Comparison of ENCODE assay signal across 14 cellular contexts in the genomic region with DNA sequence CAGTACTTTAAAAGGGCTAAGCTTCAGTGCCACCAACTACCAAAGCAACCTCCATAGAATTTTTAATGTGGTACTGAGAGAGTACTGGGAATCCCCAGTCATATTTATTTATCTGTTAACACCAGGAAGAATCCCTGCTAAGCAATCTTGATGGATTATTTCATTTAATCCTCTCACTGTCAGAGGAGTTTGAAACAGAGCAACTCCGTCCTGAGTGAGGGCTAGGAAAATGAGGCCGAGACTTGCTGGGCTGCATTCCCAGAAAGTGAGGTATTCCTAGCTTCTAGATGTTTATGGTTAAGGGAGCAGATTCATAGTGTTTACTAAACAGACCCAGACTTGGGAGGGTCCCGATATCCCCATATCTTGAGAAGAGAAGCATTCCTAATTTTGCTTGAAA. TPM values are rescaled to one million over a fixed set of nuclear protein-coding genes. Genes with fewer than 3 reads are reported as not detected.
A peak's percentile ranks its signal among the peaks of the same experiment; 100 is the strongest.
DNase-seq lines count a peak whose midpoint lies in the region; ATAC-seq and TF ChIP-seq lines count a peak whose summit lies in the region.
"Had no signal": no experiment of that assay in that cellular context is flagged by ENCODE, and none has a peak within 500 bp of the region (broad histone marks: within the 10 kb centered on the region; RNA-seq: fewer than 3 reads in every experiment).

No MANE protein-coding gene starts in this region.

- peaks cover 6% of the 10 kb centered on the region for H3K4me1 ChIP-seq in left ventricle myocardium inferior
- H3K4me1 ChIP-seq: A549 had no signal

- H3K4me1 Mint-ChIP-seq in mesothelial cell of epicardium = peaks cover 31% of the 10 kb centered on the region

- H3K27ac ChIP-seq in left ventricle myocardium inferior (replicated peaks) = peak overlapping the region; percentile 45
- H3K27ac ChIP-seq: A549, neutrophil had no signal

- no peak for ATAC-seq in Right ventricle myocardium inferior
- ATAC-seq in GM18873 (IDR thresholded peaks at IDR 0.05; ENCODE audit: low FRiP score, unreplicated experiment) = no peak
- ATAC-seq in GM21576 (IDR thresholded peaks at IDR 0.05; ENCODE audit: unreplicated experiment) = no peak
- ATAC-seq: A549; activated naive CD4-positive, alpha-beta T cell treated with anti-CD3 and anti-CD28 coated beads, Interleukin-2, amount 50 U/mL, for 72 hours had no signal

- H3K4me3 Mint-ChIP-seq in mesothelial cell of epicardium = peak overlapping the region; percentile 37

- DNase-seq in left ventricle myocardium inferior = no peak
- no peak for DNase-seq in Right ventricle myocardium inferior (ENCODE audit: missing footprints)
- peak; percentile 39 for DNase-seq in epithelial cell of esophagus (ENCODE audit: low read depth)
- peak in 1 of 2 experiments; percentile 52 for DNase-seq in mesothelial cell of epicardium (ENCODE audit: low spot score in 2 of 2, unreplicated experiment in 2 of 2)
- DNase-seq in NCI-H2196 (lab: John Stamatoyannopoulos, UW; ENCODE audit: unreplicated experiment) = no peak
- no peak for DNase-seq in glomerular visceral epithelial cell (ENCODE audit: extremely low spot score)
- DNase-seq: left cardiac atrium, NCI-H2081 treated with DMSO at 0.1 percent for 48 hours had no signal

- no peaks in the 10 kb centered on the region for H3K36me3 ChIP-seq in left ventricle myocardium inferior
- H3K36me3 ChIP-seq: neutrophil had no signal

- H3K36me3 Mint-ChIP-seq in mesothelial cell of epicardium = peaks cover 22% of the 10 kb centered on the region

- peaks cover 35% of the 10 kb centered on the region for H3K9me3 Mint-ChIP-seq in mesothelial cell of epicardium

- H3K27me3 Mint-ChIP-seq in mesothelial cell of epicardium (ENCODE audit: low read depth) = no peaks in the 10 kb centered on the region

- H3K27ac Mint-ChIP-seq in mesothelial cell of epicardium = peak overlapping the region; percentile 95
- H3K27ac Mint-ChIP-seq: activated naive CD4-positive, alpha-beta T cell treated with anti-CD3 and anti-CD28 coated beads, Interleukin-2, amount 50 U/mL, for 72 hours had no signal

- no peaks in the 10 kb centered on the region for H3K27me3 ChIP-seq in left ventricle myocardium inferior (ENCODE audit: low read depth)
- H3K27me3 ChIP-seq: neutrophil had no signal

- intact Hi-C loops in left ventricle myocardium inferior (cut with micrococcal nuclease) (no loop called here), Right ventricle myocardium inferior (cut with DNase I) (no loop called here)

- H3K9me3 ChIP-seq in left ventricle myocardium inferior (replicated peaks) = peaks cover 21% of the 10 kb centered on the region
- H3K9me3 ChIP-seq: neutrophil had no signal

- TF ChIP-seq CTCF in left ventricle myocardium inferior (IDR thresholded peaks at IDR 0.05; ENCODE audit: borderline replicate concordance) = no peak
- TF ChIP-seq CTCF in epithelial cell of esophagus (IDR thresholded peaks at IDR 0.05; ENCODE audit: insufficient read depth, low read depth, low read length, missing control alignments) = no peak
- no peak for TF ChIP-seq CTCF in mesothelial cell of epicardium (IDR thresholded peaks at IDR 0.05; ENCODE audit: unreplicated experiment)

- no peak overlapping the region for H3K4me3 ChIP-seq in left ventricle myocardium inferior
- H3K4me3 ChIP-seq in epithelial cell of esophagus (ENCODE audit: low read length) = no peak overlapping the region
- H3K4me3 ChIP-seq: A549 had no signal

RNA-seq across cellular contexts. Expression of a gene that starts 28.8 kb away (rescaled TPM):
- total RNA-seq in left ventricle myocardium inferior = not detected
- not detected for total RNA-seq in Right ventricle myocardium inferior
- total RNA-seq in mesothelial cell of epicardium = not detected in 3 replicates
- total RNA-seq: activated naive CD4-positive, alpha-beta T cell treated with anti-CD3 and anti-CD28 coated beads, Interleukin-2, amount 50 U/mL, for 72 hours; left cardiac atrium; M059J had no signal
